Comparison of ENCODE assay signal across 13 cellular contexts in genomic region chr10:31773749-31774148, GRCh38.
"Had no signal": no experiment of that assay in that cellular context is flagged by ENCODE, and none has a peak within 500 bp of the region (broad histone marks: within the 10 kb centered on the region; RNA-seq: fewer than 3 reads in every experiment).

No MANE protein-coding gene starts in this region.

- H3K4me1 ChIP-seq: thyroid gland, uterus had no signal

- H3K27me3 ChIP-seq: cardiac muscle cell, thyroid gland, uterus had no signal

- H3K36me3 Mint-ChIP-seq: activated naive CD8-positive, alpha-beta T cell had no signal

- ATAC-seq: effector memory CD8-positive, alpha-beta T cell had no signal

- H3K9me3 Mint-ChIP-seq: activated T-helper 1 cell treated with anti-CD3 and anti-CD28 coated beads, Interleukin-12 subunit alpha, Interleukin-12 subunit beta, Interleukin-2, Interleukin-4 antibody, amounts not matched to agents 30 ng/mL and 10 ng/mL and 1 ng/mL, durations not matched to agents 14 hours and 24 hours and 36 hours; effector memory CD8-positive, alpha-beta T cell had no signal

- H3K4me3 ChIP-seq: cardiac muscle cell, lung, thyroid gland, uterus had no signal

- H3K4me3 Mint-ChIP-seq: activated naive CD8-positive, alpha-beta T cell; activated T-helper 1 cell treated with anti-CD3 and anti-CD28 coated beads, Interleukin-12 subunit alpha, Interleukin-12 subunit beta, Interleukin-2, Interleukin-4 antibody, amounts not matched to agents 30 ng/mL and 10 ng/mL and 1 ng/mL, durations not matched to agents 14 hours and 24 hours and 36 hours; effector memory CD8-positive, alpha-beta T cell had no signal

- H3K9me3 ChIP-seq: thyroid gland, uterus had no signal

- H3K27ac Mint-ChIP-seq: activated naive CD8-positive, alpha-beta T cell; activated T-helper 1 cell treated with anti-CD3 and anti-CD28 coated beads, Interleukin-12 subunit alpha, Interleukin-12 subunit beta, Interleukin-2, Interleukin-4 antibody, amounts not matched to agents 30 ng/mL and 10 ng/mL and 1 ng/mL, durations not matched to agents 14 hours and 24 hours and 36 hours; effector memory CD8-positive, alpha-beta T cell had no signal

- H3K27me3 Mint-ChIP-seq: activated naive CD8-positive, alpha-beta T cell had no signal

- FAIRE-seq: TTC549 had no signal

- H3K36me3 ChIP-seq: cardiac muscle cell, thyroid gland, uterus had no signal

- H3K27ac ChIP-seq: cardiac muscle cell, thyroid gland had no signal

- DNase-seq: activated CD4-positive, alpha-beta T cell treated with anti-CD3 and anti-CD28 coated beads, Interleukin-2, amount 50 U/mL, for 4 hours; activated T-cell treated with anti-CD3 and anti-CD28 coated beads for 4 hours; dermis blood vessel endothelial cell; effector memory CD8-positive, alpha-beta T cell; stimulated activated CD8-positive, alpha-beta memory T cell treated with anti-CD3 and anti-CD28 coated beads, Interleukin-4, amount 100 ng/mL, for 48 hours; stimulated activated naive CD4-positive, alpha-beta T cell; thyroid gland; uterus had no signal
